ENCODE assay signal across 1 cellular context in the genomic region with DNA sequence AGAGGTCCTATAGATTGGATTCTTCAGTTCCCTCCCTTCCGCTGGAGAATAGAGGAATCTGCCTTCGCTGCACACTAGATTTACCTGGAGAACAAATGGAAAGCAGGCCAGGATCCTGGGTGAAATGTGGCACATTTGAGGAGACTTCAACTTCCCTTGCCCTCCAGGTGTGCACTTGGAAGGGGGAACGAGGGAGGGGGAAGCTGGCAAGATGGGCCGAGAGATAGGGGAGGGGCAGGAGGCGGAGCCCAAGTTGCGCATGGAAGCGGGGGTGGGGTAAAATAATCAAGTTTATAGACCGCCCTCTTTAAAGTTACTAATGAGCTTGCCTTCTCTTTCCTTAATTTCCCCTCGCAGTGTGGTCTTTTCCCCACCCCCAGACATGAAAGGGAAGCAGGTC.
A peak's percentile ranks its signal among the peaks of the same experiment; 100 is the strongest.
TF ChIP-seq lines count a peak whose summit lies in the region.

No MANE protein-coding gene starts in this region.

TF ChIP-seq in H1, 55 proteins besides CTCF, POLR2A, EP300 and RAD21 (continued from another document):
- TF ChIP-seq FOSL1 (IDR thresholded peaks at IDR 0.05; ENCODE audit: insufficient read depth, low read depth, low read length) (no peak), KDM5A (IDR thresholded peaks at IDR 0.05; ENCODE audit: low read length) (no peak), SP1 (IDR thresholded peaks at IDR 0.05; ENCODE audit: low read depth, low read length) (0 out of 2 replicates have a peak, but pooled peaks have one; percentile 30)
- TF ChIP-seq, protein P1, sequence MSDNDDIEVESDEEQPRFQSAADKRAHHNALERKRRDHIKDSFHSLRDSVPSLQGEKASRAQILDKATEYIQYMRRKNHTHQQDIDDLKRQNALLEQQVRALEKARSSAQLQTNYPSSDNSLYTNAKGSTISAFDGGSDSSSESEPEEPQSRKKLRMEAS (IDR thresholded peaks at IDR 0.05) = no peak
